Comparison of ENCODE assay signal across 8 cellular contexts in the genomic region with DNA sequence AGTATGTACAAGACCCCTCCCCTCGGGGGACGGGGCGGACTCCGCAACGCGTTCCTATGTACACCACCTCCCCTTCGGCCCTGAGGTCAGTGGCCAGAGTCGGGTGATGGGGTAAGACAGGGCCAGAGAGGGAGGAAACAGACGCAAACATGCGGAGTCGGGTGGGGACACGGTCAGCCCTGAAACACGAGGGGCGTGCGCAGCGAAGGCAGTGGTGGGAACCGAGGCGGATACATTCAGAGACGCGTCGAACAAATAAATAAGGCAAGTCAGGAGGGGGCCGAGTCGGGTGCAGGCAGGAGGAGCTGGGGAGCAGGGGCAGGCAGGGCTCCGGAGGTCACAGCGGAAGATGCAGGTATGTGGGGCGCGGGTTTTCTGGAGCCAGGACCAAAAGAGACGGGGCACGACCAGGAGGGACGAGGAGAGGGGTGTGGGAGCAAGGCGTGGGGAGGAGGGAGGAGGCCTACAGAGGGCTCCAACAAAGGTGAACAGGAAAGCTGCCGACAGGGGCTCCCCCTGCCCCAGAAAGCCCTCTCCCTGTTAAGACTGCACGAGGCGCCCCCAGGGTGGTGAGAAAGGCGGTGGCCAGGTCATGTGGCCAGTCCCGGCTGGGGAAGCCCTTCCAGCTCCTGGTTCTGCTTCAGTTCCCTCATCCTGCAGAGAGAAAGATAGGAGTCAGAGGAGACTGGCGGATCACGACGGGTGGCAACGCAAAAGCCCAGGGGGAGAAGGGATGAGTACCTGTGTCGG.
A peak's percentile ranks its signal among the peaks of the same experiment; 100 is the strongest.
DNase-seq lines count a peak whose midpoint lies in the region; ATAC-seq and TF ChIP-seq lines count a peak whose summit lies in the region.

No MANE protein-coding gene starts in this region.

- DNase-seq in NCI-H526 (lab: John Stamatoyannopoulos, UW) (peak; percentile 54 to 68), NCI-H526 treated with DMSO at 0.1 percent for 48 hours (lab: John Stamatoyannopoulos, UW) (no peak), NCI-H510A treated with DMSO at 0.1 percent for 48 hours (lab: John Stamatoyannopoulos, UW) (peak; percentile 26), astrocyte of the spinal cord (ENCODE audit: low read depth, low spot score) (no peak), OCI-M2 (lab: John Stamatoyannopoulos, UW; ENCODE audit: unreplicated experiment) (no peak)

- ATAC-seq in HG03039 (IDR thresholded peaks at IDR 0.05; ENCODE audit: unreplicated experiment), result no peak

- peaks cover 0 to 45% (median 28%) of the 10 kb centered on the region in 5 donors for H3K36me3 ChIP-seq in subcutaneous abdominal adipose tissue (ENCODE audit: control insufficient read depth in 5 of 5, insufficient read depth in 5 of 5, low read length in 5 of 5)

- no peak for TF ChIP-seq CTCF in astrocyte of the spinal cord (IDR thresholded peaks at IDR 0.05; ENCODE audit: low read depth, low read length)

- H3K4me3 ChIP-seq in astrocyte of the spinal cord (ENCODE audit: low read depth, low read length), result peak overlapping the region; percentile 65
- peak overlapping the region; percentile 65 to 96 (median 94) for H3K4me3 ChIP-seq in subcutaneous abdominal adipose tissue (ENCODE audit: low read depth in 1 of 5, low read length in 5 of 5)

- H3K27me3 ChIP-seq in layer of hippocampus (ENCODE audit: control insufficient read depth, insufficient read depth, low read length) (no peaks in the 10 kb centered on the region), subcutaneous abdominal adipose tissue (ENCODE audit: control insufficient read depth in 5 of 5, insufficient read depth in 4 of 5, low read length in 5 of 5) (no peaks in the 10 kb centered on the region)

- H3K9ac ChIP-seq in subcutaneous abdominal adipose tissue (ENCODE audit: low read length in 5 of 5), result peak overlapping the region; percentile 26 to 87 (median 83)

- in situ Hi-C loops in astrocyte of the spinal cord (cut with HindIII; ENCODE audit: low sequenced_read_pairs), result no loop called here

- H3K27ac ChIP-seq in layer of hippocampus (ENCODE audit: low read depth, low read length) (peak overlapping the region; percentile 99), subcutaneous abdominal adipose tissue (ENCODE audit: low read depth, low read length) (peak overlapping the region; percentile 93)

- no peaks in the 10 kb centered on the region for H3K9me3 ChIP-seq in subcutaneous abdominal adipose tissue (ENCODE audit: control insufficient read depth in 5 of 5, low read length in 5 of 5)

- peaks cover 8 to 48% (median 43%) of the 10 kb centered on the region in 5 donors for H3K4me1 ChIP-seq in subcutaneous abdominal adipose tissue (ENCODE audit: control insufficient read depth in 5 of 5, insufficient read depth in 5 of 5, low read length in 5 of 5)

Comparison
In these comparisons a context has a peak if more than half of its experiments do, and no peak if none do; other contexts are left out.
1. DNase-seq: peak in NCI-H526 (2 of 2) and NCI-H510A treated with DMSO at 0.1 percent for 48 hours (single experiment); none in NCI-H526 treated with DMSO at 0.1 percent for 48 hours (single experiment), astrocyte of the spinal cord (single experiment) and OCI-M2 (single experiment).